ENCODE assay signal across 8 cellular contexts in the genomic region with DNA sequence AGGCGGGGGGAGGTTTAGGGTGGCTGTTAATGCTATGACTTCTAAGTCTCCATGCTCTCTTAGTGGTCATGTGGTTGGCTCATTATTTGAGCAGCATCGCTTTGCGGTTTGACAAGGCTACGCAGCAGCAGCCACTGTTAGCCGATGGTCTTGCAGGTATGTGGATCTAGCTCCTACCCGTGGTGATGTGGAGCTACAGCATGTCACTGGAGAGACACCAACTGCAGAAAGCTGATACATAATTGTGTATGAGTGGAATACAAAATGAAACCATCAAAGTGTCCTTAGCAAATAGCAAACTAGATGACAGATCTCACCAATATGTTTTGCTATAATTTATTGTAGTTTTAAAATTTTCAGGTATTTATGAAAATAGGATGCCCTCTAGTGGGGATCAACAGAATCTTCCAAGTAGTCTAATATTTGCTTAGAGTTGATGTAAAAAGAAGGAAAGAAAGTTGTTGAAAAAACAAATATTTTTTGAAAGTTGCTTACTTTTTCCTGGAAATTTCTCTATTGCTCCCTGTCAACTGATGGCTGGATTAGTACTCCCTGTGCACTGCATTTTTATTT.
DNase-seq lines count a peak whose midpoint lies in the region; ATAC-seq and TF ChIP-seq lines count a peak whose summit lies in the region.

No MANE protein-coding gene starts in this region.

- ATAC-seq in GM18861 (IDR thresholded peaks at IDR 0.05; ENCODE audit: unreplicated experiment) (peak; percentile 100), HG02973 (IDR thresholded peaks at IDR 0.05; ENCODE audit: unreplicated experiment) (peak; percentile 100), SK-N-SH treated with all-trans-retinoic acid at 6 μM for 48 hours (peak; percentile 89), esophagus mucosa (peak; percentile 83)

- DNase-seq in CD1c-positive myeloid dendritic cell (ENCODE audit: extremely low spot score) (peak; percentile 20), NCI-H1436 treated with DMSO at 0.1 percent for 48 hours (lab: John Stamatoyannopoulos, UW) (peak; percentile 80), mucosa of gallbladder (ENCODE audit: low spot score) (peak; percentile 79), 8988T (no peak)

TF ChIP-seq in SK-N-SH treated with all-trans-retinoic acid at 6 μM for 48 hours, 23 proteins besides CTCF, POLR2A, EP300 and RAD21:
- TF ChIP-seq, protein P1, sequence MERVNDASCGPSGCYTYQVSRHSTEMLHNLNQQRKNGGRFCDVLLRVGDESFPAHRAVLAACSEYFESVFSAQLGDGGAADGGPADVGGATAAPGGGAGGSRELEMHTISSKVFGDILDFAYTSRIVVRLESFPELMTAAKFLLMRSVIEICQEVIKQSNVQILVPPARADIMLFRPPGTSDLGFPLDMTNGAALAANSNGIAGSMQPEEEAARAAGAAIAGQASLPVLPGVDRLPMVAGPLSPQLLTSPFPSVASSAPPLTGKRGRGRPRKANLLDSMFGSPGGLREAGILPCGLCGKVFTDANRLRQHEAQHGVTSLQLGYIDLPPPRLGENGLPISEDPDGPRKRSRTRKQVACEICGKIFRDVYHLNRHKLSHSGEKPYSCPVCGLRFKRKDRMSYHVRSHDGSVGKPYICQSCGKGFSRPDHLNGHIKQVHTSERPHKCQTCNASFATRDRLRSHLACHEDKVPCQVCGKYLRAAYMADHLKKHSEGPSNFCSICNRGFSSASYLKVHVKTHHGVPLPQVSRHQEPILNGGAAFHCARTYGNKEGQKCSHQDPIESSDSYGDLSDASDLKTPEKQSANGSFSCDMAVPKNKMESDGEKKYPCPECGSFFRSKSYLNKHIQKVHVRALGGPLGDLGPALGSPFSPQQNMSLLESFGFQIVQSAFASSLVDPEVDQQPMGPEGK (CRISPR knock-in tag; IDR thresholded peaks at IDR 0.05; ENCODE audit: borderline replicate concordance) = no peak
- no peak for TF ChIP-seq ARNTL (CRISPR knock-in tag; IDR thresholded peaks at IDR 0.05; ENCODE audit: borderline replicate concordance, low read depth)
- TF ChIP-seq RARB (CRISPR knock-in tag; IDR thresholded peaks at IDR 0.05) = no peak
- TF ChIP-seq ZFP3 (CRISPR knock-in tag; IDR thresholded peaks at IDR 0.05) = no peak
- TF ChIP-seq GLIS3 (CRISPR knock-in tag; IDR thresholded peaks at IDR 0.05) = no peak
- TF ChIP-seq SNAI2 (CRISPR knock-in tag; IDR thresholded peaks at IDR 0.05) = no peak
- no peak for TF ChIP-seq PPARA (CRISPR knock-in tag; IDR thresholded peaks at IDR 0.05; ENCODE audit: borderline replicate concordance)
- TF ChIP-seq ZC3H10 (CRISPR knock-in tag; IDR thresholded peaks at IDR 0.05) = no peak
- no peak for TF ChIP-seq ZNF70 (CRISPR knock-in tag; IDR thresholded peaks at IDR 0.05)
TF ChIP-seq in SK-N-SH treated with all-trans-retinoic acid at 6 μM for 48 hours: peak in this region for 0.
